1 cellular context compared by ENCODE assay signal in genomic region chr4:113761682-113762060, GRCh38.
A peak's percentile ranks its signal among the peaks of the same experiment; 100 is the strongest.
TF ChIP-seq lines count a peak whose summit lies in the region.

Gene CAMK2D (minus strand): TSS chr4:113761738. CDS start chr4:113761068, 670 bp downstream.

TF ChIP-seq in HEK293, 187 proteins besides CTCF, POLR2A, EP300 and RAD21 (continued from another document):
- TF ChIP-seq ZNF280D (tag by site-specific recombination; IDR thresholded peaks at IDR 0.05) (no peak), ZNF223 (tag by site-specific recombination; IDR thresholded peaks at IDR 0.05) (peak; percentile 91), ZBTB17 (tag by site-specific recombination; IDR thresholded peaks at IDR 0.05) (peak; percentile 29; the same call in 1 of the 2 replicates), ZNF211 (tag by site-specific recombination; IDR thresholded peaks at IDR 0.05; ENCODE audit: low read depth) (no peak), ZBTB26 (tag by site-specific recombination; optimal IDR thresholded peaks at IDR 0.05) (peak; percentile 54), ZNF692 (tag by site-specific recombination; IDR thresholded peaks at IDR 0.05) (peak; percentile 84), ZNF37A (tag by site-specific recombination; IDR thresholded peaks at IDR 0.05) (no peak), ZNF394 (tag by site-specific recombination; IDR thresholded peaks at IDR 0.05; ENCODE audit: borderline replicate concordance) (no peak), ZBTB7A (tag by site-specific recombination; IDR thresholded peaks at IDR 0.05; ENCODE audit: low read depth) (peak; percentile 80), ZFHX2 (tag by site-specific recombination; conservative IDR thresholded peaks at IDR 0.05) (peak; percentile 93), PATZ1 (tag by site-specific recombination; IDR thresholded peaks at IDR 0.05) (peak; percentile 83), YY2 (tag by site-specific recombination; IDR thresholded peaks at IDR 0.05) (no peak), GLIS1 (tag by site-specific recombination; IDR thresholded peaks at IDR 0.05) (no peak; the same call in 1 of the 2 replicates), ZNF792 (tag by site-specific recombination; IDR thresholded peaks at IDR 0.05) (no peak), MZF1 (tag by site-specific recombination; IDR thresholded peaks at IDR 0.05; ENCODE audit: borderline replicate concordance) (peak; percentile 16; the same call in 1 of the 2 replicates), SETDB1 (IDR thresholded peaks at IDR 0.05; ENCODE audit: insufficient read length, low read length) (no peak)
